ENCODE assay signal across 16 cellular contexts in genomic region chr6:113701552-113702254, GRCh38.
"Had no signal": no experiment of that assay in that cellular context is flagged by ENCODE, and none has a peak within 500 bp of the region (broad histone marks: within the 10 kb centered on the region; RNA-seq: fewer than 3 reads in every experiment).

No MANE protein-coding gene starts in this region.

- H3K9me3 Mint-ChIP-seq: activated T-helper 1 cell treated with anti-CD3 and anti-CD28 coated beads, Interleukin-12 subunit alpha, Interleukin-12 subunit beta, Interleukin-2, Interleukin-4 antibody, amounts not matched to agents 30 ng/mL and 10 ng/mL and 1 ng/mL, durations not matched to agents 14 hours and 24 hours and 36 hours had no signal

- H3K36me3 ChIP-seq: adrenal gland, cardiac muscle cell, prostate gland, sigmoid colon, upper lobe of left lung, WERI-Rb-1 had no signal

- H3K36me3 Mint-ChIP-seq: stimulated activated memory B cell treated with anti-CD40 and anti-IgM and Interleukin-4, amounts not matched to agents 10 μg/mL and 1 μg/mL and 100 μg/mL, for 72 hours had no signal

- H3K27ac ChIP-seq: adrenal gland, cardiac muscle cell, prostate gland, sigmoid colon, SK-N-MC, testis, upper lobe of left lung, WERI-Rb-1 had no signal

- ATAC-seq: activated naive CD4-positive, alpha-beta T cell treated with anti-CD3 and anti-CD28 coated beads, Interleukin-2, amount 50 U/mL, for 72 hours; stimulated activated memory B cell treated with anti-CD40 and anti-IgM and Interleukin-4, amounts not matched to agents 10 μg/mL and 1 μg/mL and 100 μg/mL, for 72 hours had no signal

- H3K9me3 ChIP-seq: adrenal gland, prostate gland, sigmoid colon, testis, upper lobe of left lung had no signal

- FAIRE-seq: colon had no signal

- H3K4me3 ChIP-seq: adrenal gland, cardiac muscle cell, prostate gland, sigmoid colon, SK-N-MC, testis, upper lobe of left lung had no signal

- DNase-seq: activated CD4-positive, alpha-beta T cell treated with anti-CD3 and anti-CD28 coated beads, Interleukin-2, amount 50 U/mL, for 48 hours; activated gamma-delta T cell treated with Interleukin-2 at 50 U/mL for 16 hours; adrenal gland; erythroblast; sigmoid colon; stimulated activated CD4-positive, alpha-beta T cell treated with anti-CD3 and anti-CD28 coated beads, Interleukin-4, amount 100 ng/mL, for 24 hours; testis; upper lobe of left lung; WERI-Rb-1 had no signal

- H3K27me3 Mint-ChIP-seq: stimulated activated memory B cell treated with anti-CD40 and anti-IgM and Interleukin-4, amounts not matched to agents 10 μg/mL and 1 μg/mL and 100 μg/mL, for 72 hours had no signal

- H3K4me1 ChIP-seq: adrenal gland, prostate gland, sigmoid colon, testis, upper lobe of left lung had no signal

- H3K27me3 ChIP-seq: adrenal gland, sigmoid colon, testis, upper lobe of left lung had no signal

- H3K4me3 Mint-ChIP-seq: activated T-helper 1 cell treated with anti-CD3 and anti-CD28 coated beads, Interleukin-12 subunit alpha, Interleukin-12 subunit beta, Interleukin-2, Interleukin-4 antibody, amounts not matched to agents 30 ng/mL and 10 ng/mL and 1 ng/mL, durations not matched to agents 14 hours and 24 hours and 36 hours; stimulated activated memory B cell treated with anti-CD40 and anti-IgM and Interleukin-4, amounts not matched to agents 10 μg/mL and 1 μg/mL and 100 μg/mL, for 72 hours had no signal

- H3K27ac Mint-ChIP-seq: activated naive CD4-positive, alpha-beta T cell treated with anti-CD3 and anti-CD28 coated beads, Interleukin-2, amount 50 U/mL, for 72 hours; activated T-helper 1 cell treated with anti-CD3 and anti-CD28 coated beads, Interleukin-12 subunit alpha, Interleukin-12 subunit beta, Interleukin-2, Interleukin-4 antibody, amounts not matched to agents 30 ng/mL and 10 ng/mL and 1 ng/mL, durations not matched to agents 14 hours and 24 hours and 36 hours; stimulated activated memory B cell treated with anti-CD40 and anti-IgM and Interleukin-4, amounts not matched to agents 10 μg/mL and 1 μg/mL and 100 μg/mL, for 72 hours had no signal
